ENCODE assay signal across 8 cellular contexts in genomic region chr13:43879323-43880181, GRCh38. TPM values are rescaled to one million over a fixed set of nuclear protein-coding genes. Genes with fewer than 3 reads are reported as not detected.
DNase-seq lines count a peak whose midpoint lies in the region; ATAC-seq, FAIRE-seq and TF ChIP-seq lines count a peak whose summit lies in the region.

Gene CCDC122 (minus strand): TSS chr13:43879740. CDS start chr13:43869376, 10,364 bp downstream.
Gene LACC1 (plus strand): TSS chr13:43879904. CDS start chr13:43880986, 1,082 bp downstream.

- FAIRE-seq in frontal cortex (lab: Jason Lieb, UNC), result no peak

- peak; percentile 77 for TF ChIP-seq POLR2A in Raji (IDR thresholded peaks at IDR 0.05; ENCODE audit: insufficient read depth, low read depth, low read length)

- peaks cover 4 to 14% of the 10 kb centered on the region in 2 experiments for H3K4me1 ChIP-seq in neutrophil (ENCODE audit: control insufficient read depth in 1 of 2, insufficient read depth in 1 of 2, low read depth in 1 of 2, low read length in 1 of 2)

- no peaks in the 10 kb centered on the region for H3K9me3 ChIP-seq in neutrophil

- TF ChIP-seq CTCF in neutrophil (IDR thresholded peaks at IDR 0.05), result no peak

- DNase-seq in COLO829 (ENCODE audit: low spot score), result peak; percentile 24
- DNase-seq in activated naive CD4-positive, alpha-beta T cell treated with Interleukin-2 at 50 U/mL for 16 hours, result peak; percentile 83
- DNase-seq in frontal cortex (ENCODE audit: low spot score in 2 of 2), result peak; percentile 75 to 79
- DNase-seq in superior temporal gyrus (ENCODE audit: extremely low spot score), result peak; percentile 58

- peak within 1 kb of the TSS; percentile 86 for H3K27ac ChIP-seq in neutrophil

- H3K27me3 ChIP-seq in neutrophil, result no peaks in the 10 kb centered on the region

- H3K36me3 ChIP-seq in neutrophil, result no peaks in the 10 kb centered on the region

- peak; percentile 70 for ATAC-seq in GM19328 (IDR thresholded peaks at IDR 0.05; ENCODE audit: unreplicated experiment)
- ATAC-seq in HG03460 (IDR thresholded peaks at IDR 0.05; ENCODE audit: unreplicated experiment), result peak; percentile 70

- H3K4me3 ChIP-seq in neutrophil (ENCODE audit: low read depth in 1 of 2, low read length in 1 of 2), result peak within 1 kb of the TSS; percentile 58 to 71

RNA-seq across cellular contexts. Expression of gene CCDC122, which starts in this region (rescaled TPM):
- 10.2 TPM for total RNA-seq in frontal cortex

RNA-seq across cellular contexts. Expression of gene LACC1, which starts in this region (rescaled TPM):
- total RNA-seq in frontal cortex, result 9.4 TPM

Comparison
In these comparisons a context has a peak if more than half of its experiments do, and no peak if none do; other contexts are left out.
1. Peak in every context shown above with its lines: DNase-seq, ATAC-seq, H3K4me3 ChIP-seq and H3K27ac ChIP-seq.
2. DNase-seq: peak in every context shown above with its lines; median percentile 83 in activated naive CD4-positive, alpha-beta T cell treated with Interleukin-2 at 50 U/mL for 16 hours; 77 in frontal cortex; 58 in superior temporal gyrus; 24 in COLO829.